In genomic region chr6:88867841-88868558, GRCh38 we compare ENCODE assay signal across 1 cellular context.
A peak's percentile ranks its signal among the peaks of the same experiment; 100 is the strongest.
TF ChIP-seq lines count a peak whose summit lies in the region.

No MANE protein-coding gene starts in this region.

TF ChIP-seq in HEK293, 187 proteins besides CTCF, POLR2A, EP300 and RAD21 (continued from another document):
- TF ChIP-seq ZNF514 (tag by site-specific recombination; IDR thresholded peaks at IDR 0.05) (no peak), ZNF654 (tag by site-specific recombination; IDR thresholded peaks at IDR 0.05; ENCODE audit: low read depth) (no peak), ZBTB1 (tag by site-specific recombination; IDR thresholded peaks at IDR 0.05) (no peak), ZBTB10 (tag by site-specific recombination; IDR thresholded peaks at IDR 0.05) (no peak), ZSCAN23 (tag by site-specific recombination; IDR thresholded peaks at IDR 0.05) (no peak), ZSCAN30 (tag by site-specific recombination; IDR thresholded peaks at IDR 0.05) (peak; percentile 83), HOXD13 (CRISPR knock-in tag; IDR thresholded peaks at IDR 0.05; ENCODE audit: borderline replicate concordance) (no peak), ZNF138 (tag by site-specific recombination; IDR thresholded peaks at IDR 0.05; ENCODE audit: borderline replicate concordance) (no peak), ZIC2 (tag by site-specific recombination; IDR thresholded peaks at IDR 0.05) (no peak), PRDM10 (tag by site-specific recombination; IDR thresholded peaks at IDR 0.05) (0 out of 2 replicates have a peak, but pooled peaks have one; percentile 29), TRIM28 (IDR thresholded peaks at IDR 0.05; ENCODE audit: borderline replicate concordance, low read length) (no peak; the same call in 1 of the 2 replicates), GFI1B (tag by site-specific recombination; IDR thresholded peaks at IDR 0.05) (no peak), ZNF529 (tag by site-specific recombination; IDR thresholded peaks at IDR 0.05; ENCODE audit: insufficient replicate concordance) (no peak), ZNF707 (tag by site-specific recombination; IDR thresholded peaks at IDR 0.05) (no peak), ZNF449 (tag by site-specific recombination; IDR thresholded peaks at IDR 0.05) (no peak), ZSCAN16 (tag by site-specific recombination; IDR thresholded peaks at IDR 0.05) (no peak), ZSCAN4 (tag by site-specific recombination; IDR thresholded peaks at IDR 0.05) (no peak), ZNF626 (tag by site-specific recombination; IDR thresholded peaks at IDR 0.05) (no peak), ZBTB8A (tag by site-specific recombination; IDR thresholded peaks at IDR 0.05) (no peak), ZNF792 (tag by site-specific recombination; IDR thresholded peaks at IDR 0.05) (no peak), ZNF174 (tag by site-specific recombination; IDR thresholded peaks at IDR 0.05) (no peak), REPIN1 (tag by site-specific recombination; IDR thresholded peaks at IDR 0.05; ENCODE audit: low read depth) (no peak), ZNF214 (tag by site-specific recombination; IDR thresholded peaks at IDR 0.05; ENCODE audit: borderline replicate concordance) (no peak), ZFP69B (tag by site-specific recombination; IDR thresholded peaks at IDR 0.05) (no peak), REST (tag by site-specific recombination; IDR thresholded peaks at IDR 0.05) (no peak), GLI2 (tag by site-specific recombination; IDR thresholded peaks at IDR 0.05; ENCODE audit: borderline replicate concordance, low read depth) (no peak), GLIS2 (tag by site-specific recombination; IDR thresholded peaks at IDR 0.05) (no peak), ZNF366 (tag by site-specific recombination; conservative IDR thresholded peaks at IDR 0.05) (peak; percentile 31; the same call in 1 of the 2 replicates), ZNF335 (tag by site-specific recombination; conservative IDR thresholded peaks at IDR 0.05) (peak; percentile 36; the same call in 1 of the 2 replicates), ZSCAN18 (tag by site-specific recombination; IDR thresholded peaks at IDR 0.05) (no peak), ZNF677 (tag by site-specific recombination; IDR thresholded peaks at IDR 0.05) (no peak), ZNF2 (tag by site-specific recombination; IDR thresholded peaks at IDR 0.05) (no peak), ZNF266 (tag by site-specific recombination; IDR thresholded peaks at IDR 0.05; ENCODE audit: low read depth) (no peak)
